In the genomic region with DNA sequence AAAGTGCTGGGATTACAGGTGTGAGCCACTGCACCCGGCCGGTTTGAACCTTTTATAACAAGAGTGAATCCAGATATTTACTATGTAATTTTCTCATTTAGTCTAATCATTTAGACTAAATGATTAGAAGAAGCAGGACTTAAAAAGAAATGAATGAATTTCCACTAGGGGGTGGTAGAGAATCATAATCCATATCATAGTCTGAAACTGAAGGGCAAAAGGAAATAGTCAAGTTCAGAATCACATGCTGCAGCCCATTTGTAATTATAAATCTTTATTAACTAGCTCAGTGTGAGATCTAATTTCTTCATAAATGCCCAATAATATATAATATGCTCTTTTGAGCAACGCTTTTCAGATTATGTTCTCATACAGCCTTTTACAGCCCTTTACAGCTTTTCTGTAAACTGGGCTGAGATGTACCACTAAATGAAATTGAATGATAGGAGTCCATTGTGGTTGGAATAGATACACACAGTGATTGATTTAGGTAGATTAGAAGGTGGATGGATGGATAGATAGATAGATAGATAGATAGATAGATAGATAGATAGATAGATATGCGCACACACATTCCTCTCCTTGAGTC, we compare ENCODE assay signal across 9 cellular contexts. TPM values are rescaled to one million over a fixed set of nuclear protein-coding genes. Genes with fewer than 3 reads are reported as not detected.
A peak's percentile ranks its signal among the peaks of the same experiment; 100 is the strongest.
DNase-seq lines count a peak whose midpoint lies in the region; ATAC-seq and TF ChIP-seq lines count a peak whose summit lies in the region.
"Had no signal": no experiment of that assay in that cellular context is flagged by ENCODE, and none has a peak within 500 bp of the region (broad histone marks: within the 10 kb centered on the region; RNA-seq: fewer than 3 reads in every experiment).

No MANE protein-coding gene starts in this region.

- H3K9me3 ChIP-seq in CD4-positive, CD25-positive, alpha-beta regulatory T cell (ENCODE audit: control insufficient read depth in 2 of 2, low read length in 2 of 2) = no peaks in the 10 kb centered on the region
- no peaks in the 10 kb centered on the region for H3K9me3 ChIP-seq in tibial artery

- no peak overlapping the region for H3K27ac ChIP-seq in CD4-positive, CD25-positive, alpha-beta regulatory T cell (ENCODE audit: insufficient read depth, low read length, poor library complexity, severe bottlenecking)
- no peak overlapping the region for H3K27ac ChIP-seq in tibial artery
- H3K27ac ChIP-seq: HL-60 had no signal

- H3K27me3 ChIP-seq in CD4-positive, CD25-positive, alpha-beta regulatory T cell (ENCODE audit: control insufficient read depth, insufficient read depth, low read length) = no peaks in the 10 kb centered on the region
- H3K27me3 ChIP-seq in kidney epithelial cell (ENCODE audit: control insufficient read depth, insufficient read depth, low read length) (no peaks in the 10 kb centered on the region), tibial artery (no peaks in the 10 kb centered on the region)

- no peaks in the 10 kb centered on the region for H3K4me1 ChIP-seq in CD4-positive, CD25-positive, alpha-beta regulatory T cell (ENCODE audit: control insufficient read depth, insufficient read depth, low read length, poor library complexity, severe bottlenecking)
- peaks cover 0 to 11% (median 0%) of the 10 kb centered on the region in 4 donors for H3K4me1 ChIP-seq in tibial artery

- H3K36me3 ChIP-seq in CD4-positive, CD25-positive, alpha-beta regulatory T cell (ENCODE audit: control insufficient read depth, insufficient read depth, low read length) = no peaks in the 10 kb centered on the region
- H3K36me3 ChIP-seq in kidney epithelial cell (ENCODE audit: control insufficient read depth, insufficient read depth, low read length) (no peaks in the 10 kb centered on the region), tibial artery (no peaks in the 10 kb centered on the region)

- H3K9me3 Mint-ChIP-seq in CD4-positive, CD25-positive, alpha-beta regulatory T cell = peaks cover 0 to under 1% (median 0%) of the 10 kb centered on the region in 7 donors
- H3K9me3 Mint-ChIP-seq in brain = peaks cover 0 to 3% (median 0%) of the 10 kb centered on the region in 5 experiments

- peak; percentile 53 for ATAC-seq in CD4-positive, CD25-positive, alpha-beta regulatory T cell (ENCODE audit: low read depth in 2 of 2)

- H3K36me3 Mint-ChIP-seq in CD4-positive, CD25-positive, alpha-beta regulatory T cell = peaks cover 5% of the 10 kb centered on the region
- no peaks in the 10 kb centered on the region for H3K36me3 Mint-ChIP-seq in brain

- peak; percentile 20 for TF ChIP-seq CTCF in HFF-Myc (IDR thresholded peaks at IDR 0.05; ENCODE audit: low read depth, low read length, missing control alignments)
- peak; percentile 74 to 76 for TF ChIP-seq CTCF in brain (conservative IDR thresholded peaks at IDR 0.05)
- peak; percentile 35 for TF ChIP-seq CTCF in kidney epithelial cell (IDR thresholded peaks at IDR 0.05; ENCODE audit: insufficient read depth, low read length, poor library complexity, severe bottlenecking)
- peak; percentile 60 to 70 for TF ChIP-seq CTCF in tibial artery (IDR thresholded peaks at IDR 0.05)

- intact Hi-C loops in tibial artery (cut with DNase I; ENCODE audit: low total_unique reads) = loop anchor here (2.0 to 10.0 kb wide), 2 partner anchors 69 to 97 kb away; partner anchors contain the start of gene HLA-DMA

- peaks cover 26% of the 10 kb centered on the region for H3K27me3 Mint-ChIP-seq in CD4-positive, CD25-positive, alpha-beta regulatory T cell
- H3K27me3 Mint-ChIP-seq in brain = peaks cover 29% of the 10 kb centered on the region

- peaks cover 0 to 6% (median 2%) of the 10 kb centered on the region in 4 donors for H3K4me1 Mint-ChIP-seq in CD4-positive, CD25-positive, alpha-beta regulatory T cell
- H3K4me1 Mint-ChIP-seq in brain = peaks cover 24% of the 10 kb centered on the region

- peak in 2 of 3 donors; percentile 79 to 89 for DNase-seq in CD4-positive, CD25-positive, alpha-beta regulatory T cell
- DNase-seq in HFF-Myc (ENCODE audit: extremely low read depth, low read depth) (peak; percentile 45), NCI-H69 (lab: John Stamatoyannopoulos, UW) (peak; percentile 80), kidney epithelial cell (ENCODE audit: low read depth) (peak; percentile 37), tibial artery (no peak)
- DNase-seq in activated effector memory CD4-positive, alpha-beta T cell treated with anti-CD3 and anti-CD28 coated beads, Interleukin-2, amount 50 U/mL, for 16 hours = no peak
- no peak for DNase-seq in stimulated activated CD4-positive, alpha-beta T cell treated with anti-CD3 and anti-CD28 coated beads, Interleukin-4, amount 100 ng/mL, for 4 hours

- H3K27ac Mint-ChIP-seq in CD4-positive, CD25-positive, alpha-beta regulatory T cell = no peak overlapping the region
- peak overlapping the region in 1 of 5 experiments; percentile 36 for H3K27ac Mint-ChIP-seq in brain

- H3K4me3 Mint-ChIP-seq in CD4-positive, CD25-positive, alpha-beta regulatory T cell = peak overlapping the region in 2 of 4 donors; percentile 4 to 11
- peak overlapping the region in 2 of 5 experiments; percentile 2 to 47 for H3K4me3 Mint-ChIP-seq in brain

- no peak overlapping the region for H3K4me3 ChIP-seq in CD4-positive, CD25-positive, alpha-beta regulatory T cell (ENCODE audit: low read depth, low read length)
- H3K4me3 ChIP-seq in HFF-Myc (replicated peaks; ENCODE audit: low read depth, low read length) (no peak overlapping the region), kidney epithelial cell (ENCODE audit: low read depth, low read length) (no peak overlapping the region), tibial artery (no peak overlapping the region)

RNA-seq across cellular contexts. Expression of gene PSMB9, which starts 31.8 kb away (rescaled TPM):
- total RNA-seq in CD4-positive, CD25-positive, alpha-beta regulatory T cell = 148 TPM
- 100 to 1,000 TPM; 503 to 896 (median 615) TPM for polyA plus RNA-seq in CD4-positive, CD25-positive, alpha-beta regulatory T cell
- 16.7 TPM for polyA plus RNA-seq in brain (ENCODE audit: insufficient read depth, low read depth, low replicate concordance)
- total RNA-seq in kidney epithelial cell = 23.0 and 24.6 TPM in 2 replicates

RNA-seq across cellular contexts. Expression of gene TAP1, which starts 32.3 kb away (rescaled TPM):
- total RNA-seq in CD4-positive, CD25-positive, alpha-beta regulatory T cell = 220 TPM
- 100 to 1,000 TPM; 386 to 477 (median 440) TPM for polyA plus RNA-seq in CD4-positive, CD25-positive, alpha-beta regulatory T cell
- 17.8 TPM for polyA plus RNA-seq in brain (ENCODE audit: insufficient read depth, low read depth, low replicate concordance)
- 77.6 and 79.1 TPM in 2 replicates for total RNA-seq in kidney epithelial cell

RNA-seq across cellular contexts. Expression of gene PSMB8, which starts 41.9 kb away (rescaled TPM):
- total RNA-seq in CD4-positive, CD25-positive, alpha-beta regulatory T cell = 185 TPM
- 100 to 1,000 TPM; 462 to 803 (median 547) TPM for polyA plus RNA-seq in CD4-positive, CD25-positive, alpha-beta regulatory T cell
- polyA plus RNA-seq in brain (ENCODE audit: insufficient read depth, low read depth, low replicate concordance) = 39.4 TPM
- 62.8 and 84.1 TPM in 2 replicates for total RNA-seq in kidney epithelial cell

RNA-seq across cellular contexts. Expression of gene TAP2, which starts 47.3 kb away (rescaled TPM):
- 165 TPM for total RNA-seq in CD4-positive, CD25-positive, alpha-beta regulatory T cell
- polyA plus RNA-seq in CD4-positive, CD25-positive, alpha-beta regulatory T cell = 10 to 100 TPM in 3 of 4 donors, 1 to 10 TPM in 1; 7.2 to 56.3 (median 31.9) TPM
- 10.1 TPM for polyA plus RNA-seq in brain (ENCODE audit: insufficient read depth, low read depth, low replicate concordance)
- total RNA-seq in kidney epithelial cell = 22.5 and 22.7 TPM in 2 replicates

RNA-seq across cellular contexts. Expression of gene HLA-DMB, which starts 55.0 kb away (rescaled TPM):
- total RNA-seq in CD4-positive, CD25-positive, alpha-beta regulatory T cell = 17.6 TPM
- 10 to 100 TPM; 12.8 to 44.2 (median 32.4) TPM for polyA plus RNA-seq in CD4-positive, CD25-positive, alpha-beta regulatory T cell
- 12.4 TPM for polyA plus RNA-seq in brain (ENCODE audit: insufficient read depth, low read depth, low replicate concordance)
- 1.0 and 2.3 TPM in 2 replicates for total RNA-seq in kidney epithelial cell

Comparison
In these comparisons a context has a peak if more than half of its experiments do, and no peak if none do; other contexts are left out.
1. DNase-seq: peak in CD4-positive, CD25-positive, alpha-beta regulatory T cell (2 of 3), HFF-Myc (single experiment), NCI-H69 (single experiment) and kidney epithelial cell (single experiment); none in tibial artery (0 of 2), activated effector memory CD4-positive, alpha-beta T cell treated with anti-CD3 and anti-CD28 coated beads, Interleukin-2, amount 50 U/mL, for 16 hours (single experiment) and stimulated activated CD4-positive, alpha-beta T cell treated with anti-CD3 and anti-CD28 coated beads, Interleukin-4, amount 100 ng/mL, for 4 hours (0 of 2).
2. CTCF ChIP-seq: peak in every context shown above with its lines; median percentile 75 in brain; 65 in tibial artery; 35 in kidney epithelial cell; 20 in HFF-Myc.